8 cellular contexts compared by ENCODE assay signal in the genomic region with DNA sequence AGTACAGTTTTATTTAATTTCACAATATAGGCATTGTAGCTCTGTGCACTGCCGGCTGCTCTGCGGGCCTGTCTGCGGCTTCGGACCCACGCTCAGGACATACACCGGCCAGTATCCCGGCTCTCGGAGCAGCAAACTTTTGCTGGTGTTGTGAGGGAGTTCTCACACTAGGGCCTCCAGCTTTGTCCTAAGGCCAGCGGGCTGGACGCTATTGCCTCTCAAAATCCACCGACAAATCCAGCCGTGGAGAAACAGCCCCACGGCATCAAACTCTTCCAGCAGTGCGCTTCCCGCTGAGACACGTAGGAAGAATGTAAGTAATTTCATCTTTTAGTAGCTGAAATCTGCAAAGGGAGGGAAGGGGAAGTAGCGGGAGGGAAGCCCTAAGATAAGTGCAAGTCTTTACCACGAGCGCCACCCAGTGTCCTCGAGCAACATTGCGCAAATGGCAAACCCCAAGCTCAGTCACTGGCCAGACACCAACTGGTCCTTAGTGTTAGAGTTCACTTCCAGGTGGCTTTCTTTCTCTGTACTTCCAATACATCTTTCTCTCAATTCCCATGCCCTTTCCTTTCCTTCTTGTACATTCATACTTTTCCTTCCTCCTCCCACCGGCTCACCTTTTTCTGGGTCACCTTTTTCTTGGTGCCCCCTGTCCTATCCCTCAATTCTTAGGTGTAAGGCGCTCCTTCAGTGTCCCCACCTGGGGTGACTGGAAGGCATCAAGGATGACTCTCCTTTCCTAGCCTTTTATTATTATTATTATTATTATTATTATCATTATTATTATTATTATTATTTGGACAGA. TPM values are rescaled to one million over a fixed set of nuclear protein-coding genes. Genes with fewer than 3 reads are reported as not detected.
A peak's percentile ranks its signal among the peaks of the same experiment; 100 is the strongest.
DNase-seq lines count a peak whose midpoint lies in the region; ATAC-seq, FAIRE-seq and TF ChIP-seq lines count a peak whose summit lies in the region.

No MANE protein-coding gene starts in this region.

- H3K27me3 ChIP-seq in pancreas, result peaks cover 0 to 38% (median 10%) of the 10 kb centered on the region in 4 donors

- peaks cover 44% of the 10 kb centered on the region for H3K4me1 Mint-ChIP-seq in activated naive CD4-positive, alpha-beta T cell treated with anti-CD3 and anti-CD28 coated beads for 36 hours (ENCODE audit: low read depth)
- peaks cover 21% of the 10 kb centered on the region for H3K4me1 Mint-ChIP-seq in type B pancreatic cell (ENCODE audit: unreplicated experiment)

- H3K36me3 Mint-ChIP-seq in activated naive CD4-positive, alpha-beta T cell treated with anti-CD3 and anti-CD28 coated beads for 36 hours (ENCODE audit: low read depth), result no peaks in the 10 kb centered on the region
- H3K36me3 Mint-ChIP-seq in type B pancreatic cell, result peaks cover 5% of the 10 kb centered on the region

- peaks cover 62% of the 10 kb centered on the region for H3K27me3 Mint-ChIP-seq in activated naive CD4-positive, alpha-beta T cell treated with anti-CD3 and anti-CD28 coated beads for 36 hours (ENCODE audit: low read depth)
- H3K27me3 Mint-ChIP-seq in type B pancreatic cell, result peaks cover 74% of the 10 kb centered on the region

- DNase-seq in DMS53 treated with DMSO at 0.1 percent for 48 hours (lab: John Stamatoyannopoulos, UW; ENCODE audit: unreplicated experiment) (peak; percentile 79), HuH-7.5 (ENCODE audit: low spot score) (peak; percentile 87), SHP77 treated with DMSO at 0.1 percent for 48 hours (lab: John Stamatoyannopoulos, UW) (peak; percentile 63), globus pallidus (ENCODE audit: low spot score) (peak; percentile 83), pancreas (peak; percentile 58 to 82 (median 76)), type B pancreatic cell (ENCODE audit: extremely low spot score, unreplicated experiment) (no peak)
- peak; percentile 83 for DNase-seq in activated naive CD4-positive, alpha-beta T cell treated with anti-CD3 and anti-CD28 coated beads for 36 hours

- CTCF ChIA-PET in activated naive CD4-positive, alpha-beta T cell treated with anti-CD3 and anti-CD28 coated beads for 36 hours (lab: Charles Lee), result interaction anchor here (0.6 to 3.2 kb wide), 29 partner anchors 11 to 1255 kb away, joined by 3 to 29 read pairs (median 4); a partner anchor contains a TSS

- peak overlapping the region in 2 of 4 donors; percentile 9 to 44 for H3K4me3 ChIP-seq in pancreas

- ATAC-seq in GM21526 (IDR thresholded peaks at IDR 0.05; ENCODE audit: low FRiP score, unreplicated experiment) (peak; percentile 83), pancreas (peak; percentile 85 to 96 (median 94))

- no peak for FAIRE-seq in pancreas (lab: Jason Lieb, UNC)

- no peaks in the 10 kb centered on the region for H3K9me3 Mint-ChIP-seq in activated naive CD4-positive, alpha-beta T cell treated with anti-CD3 and anti-CD28 coated beads for 36 hours
- H3K9me3 Mint-ChIP-seq in type B pancreatic cell, result no peaks in the 10 kb centered on the region

- WGBS in pancreas, 2 donors, result 5 to 6% methylated on average over 23 of the region's 23 CpGs

- H3K27ac ChIP-seq in pancreas, result no peak overlapping the region

- H3K4me3 Mint-ChIP-seq in activated naive CD4-positive, alpha-beta T cell treated with anti-CD3 and anti-CD28 coated beads for 36 hours, result peak overlapping the region; percentile 56
- peak overlapping the region; percentile 99 for H3K4me3 Mint-ChIP-seq in type B pancreatic cell

- H3K4me1 ChIP-seq in pancreas, result peaks cover 0 to 11% (median 6%) of the 10 kb centered on the region in 3 donors

- H3K36me3 ChIP-seq in pancreas, result no peaks in the 10 kb centered on the region

- TF ChIP-seq CTCF in pancreas (IDR thresholded peaks at IDR 0.05) (peak; percentile 56 to 84 (median 72)), type B pancreatic cell (conservative IDR thresholded peaks at IDR 0.05) (peak; percentile 96)

- H3K9me3 ChIP-seq in pancreas, result no peaks in the 10 kb centered on the region

- intact Hi-C loops in activated naive CD4-positive, alpha-beta T cell treated with anti-CD3 and anti-CD28 coated beads for 36 hours (cut with micrococcal nuclease), result loop anchor here (1.0 to 10.0 kb wide), 10 partner anchors 21 to 1501 kb away; no protein-coding TSS in a partner anchor
- intact Hi-C loops in pancreas (cut with DNase I), result loop anchor here in 2 of 3 donors (5.0 to 10.0 kb wide), 4 partner anchors 613 to 1113 kb away; no protein-coding TSS in a partner anchor

- H3K27ac Mint-ChIP-seq in activated naive CD4-positive, alpha-beta T cell treated with anti-CD3 and anti-CD28 coated beads for 36 hours, result no peak overlapping the region
- peak overlapping the region; percentile 64 for H3K27ac Mint-ChIP-seq in type B pancreatic cell

RNA-seq across cellular contexts. Expression of a gene that starts 3.0 kb away (rescaled TPM):
- total RNA-seq in activated naive CD4-positive, alpha-beta T cell treated with anti-CD3 and anti-CD28 coated beads for 36 hours, result not detected
- total RNA-seq in pancreas (not detected), type B pancreatic cell (ENCODE audit: low replicate concordance) (21.0 and 37.9 TPM in 2 replicates)
- under 1 TPM in 1 of 2 donors, not detected in 1; 0.09 TPM for polyA plus RNA-seq in pancreas

RNA-seq across cellular contexts. Expression of a gene that starts 22.3 kb away (rescaled TPM):
- total RNA-seq in activated naive CD4-positive, alpha-beta T cell treated with anti-CD3 and anti-CD28 coated beads for 36 hours, result not detected
- total RNA-seq in pancreas (not detected), type B pancreatic cell (ENCODE audit: low replicate concordance) (3.5 and 25.5 TPM in 2 replicates)
- under 1 TPM in 1 of 2 donors, not detected in 1; 0.16 TPM for polyA plus RNA-seq in pancreas

Comparison
In these comparisons a context has a peak if more than half of its experiments do, and no peak if none do; other contexts are left out.
1. RNA of a gene that starts 3.0 kb away (total RNA-seq): 21.0 to 37.9 TPM in type B pancreatic cell; not detected in activated naive CD4-positive, alpha-beta T cell treated with anti-CD3 and anti-CD28 coated beads for 36 hours and not detected in pancreas; every median in the first group is over 10 times any median in the second.